Comparison of ENCODE assay signal across 2 cellular contexts in genomic region chr9:5433841-5434810, GRCh38. TPM values are rescaled to one million over a fixed set of nuclear protein-coding genes. Genes with fewer than 3 reads are reported as not detected.
"Had no signal": no experiment of that assay in that cellular context is flagged by ENCODE, and none has a peak within 500 bp of the region (broad histone marks: within the 10 kb centered on the region; RNA-seq: fewer than 3 reads in every experiment).

No MANE protein-coding gene starts in this region.

RNA-seq across cellular contexts. Expression of gene PLGRKT, which starts 3.6 kb away (rescaled TPM):
- total RNA-seq: ascending aorta had no signal

RNA-seq across cellular contexts. Expression of gene CD274, which starts 16.2 kb away (rescaled TPM):
- total RNA-seq: cardiac muscle cell had no signal
- polyA plus RNA-seq: cardiac muscle cell had no signal
